In the genomic region with DNA sequence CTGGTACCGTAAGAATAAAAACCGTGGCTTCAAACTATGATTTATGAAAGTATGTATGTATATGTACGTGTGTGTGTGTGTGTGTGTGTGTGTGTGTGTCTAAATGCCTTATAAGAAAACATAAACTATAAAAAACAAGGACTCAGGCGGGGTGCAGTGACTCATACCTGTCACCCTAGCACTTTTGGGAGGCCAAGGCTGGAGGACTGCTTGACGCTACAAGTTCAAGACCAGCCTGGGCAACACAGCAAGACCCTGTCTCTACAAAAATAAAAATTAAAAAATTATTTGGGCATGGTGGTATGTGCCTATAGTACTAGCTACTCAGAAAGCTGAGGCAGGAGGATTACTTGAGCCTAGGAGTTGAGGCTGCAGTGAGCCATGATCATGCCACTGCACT, we compare ENCODE assay signal across 29 cellular contexts. TPM values are rescaled to one million over a fixed set of nuclear protein-coding genes. Genes with fewer than 3 reads are reported as not detected.
"Had no signal": no experiment of that assay in that cellular context is flagged by ENCODE, and none has a peak within 500 bp of the region (broad histone marks: within the 10 kb centered on the region; RNA-seq: fewer than 3 reads in every experiment).

No MANE protein-coding gene starts in this region.

- H3K4me3 ChIP-seq: stomach, suprapubic skin, testis, thoracic aorta, thyroid gland, tibial artery, tibial nerve, transverse colon, upper lobe of left lung, upper lobe of right lung, uterus, vagina had no signal

- H3K36me3 ChIP-seq: uterus had no signal

- H3K27ac Mint-ChIP-seq: stimulated activated effector memory CD8-positive, alpha-beta T cell treated with anti-CD3 and anti-CD28 coated beads, Interleukin-12 subunit alpha, Interleukin-12 subunit beta, amount 100 ng/mL, for 72 hours; stimulated activated memory B cell treated with anti-CD40 and anti-IgM and Interleukin-4, amounts not matched to agents 10 μg/mL and 1 μg/mL and 100 μg/mL, for 72 hours; stimulated activated naive B cell treated with anti-CD40 and anti-IgM and Interleukin-4, amounts not matched to agents 10 μg/mL and 1 μg/mL and 100 μg/mL, for 72 hours; stimulated activated naive CD8-positive, alpha-beta T cell treated with anti-CD3 and anti-CD28 coated beads, Interleukin-15, Interleukin-2, amounts not matched to agents 100 ng/mL and 50 ng/mL, for 24 hours; type B pancreatic cell had no signal

- H3K4me1 Mint-ChIP-seq: stimulated activated effector memory CD8-positive, alpha-beta T cell treated with anti-CD3 and anti-CD28 coated beads, Interleukin-12 subunit alpha, Interleukin-12 subunit beta, amount 100 ng/mL, for 72 hours; stimulated activated memory B cell treated with anti-CD40 and anti-IgM and Interleukin-4, amounts not matched to agents 10 μg/mL and 1 μg/mL and 100 μg/mL, for 72 hours; stimulated activated naive B cell treated with anti-CD40 and anti-IgM and Interleukin-4, amounts not matched to agents 10 μg/mL and 1 μg/mL and 100 μg/mL, for 72 hours; stimulated activated naive CD8-positive, alpha-beta T cell treated with anti-CD3 and anti-CD28 coated beads, Interleukin-15, amount 100 ng/mL, for 72 hours had no signal

- DNase-seq: stimulated activated CD4-positive, alpha-beta T cell treated with anti-CD3 and anti-CD28 coated beads, Interleukin-2, amount 100 ng/mL, for 48 hours; stimulated activated CD4-positive, alpha-beta T cell treated with anti-CD3 and anti-CD28 coated beads, Interleukin-4, amount 100 ng/mL, for 1 hour; stimulated activated CD4-positive, alpha-beta T cell treated with anti-CD3 and anti-CD28 coated beads, Interleukin-4, amount 100 ng/mL, for 24 hours; stimulated activated CD4-positive, alpha-beta T cell treated with anti-CD3 and anti-CD28 coated beads, Interleukin-4, amount 100 ng/mL, for 4 hours; stimulated activated CD8-positive, alpha-beta memory T cell treated with anti-CD3 and anti-CD28 coated beads, Interleukin-4, amount 100 ng/mL, for 48 hours; stimulated activated naive B cell treated with anti-CD40 and anti-IgM and Interleukin-4, amounts not matched to agents 10 μg/mL and 1 μg/mL and 100 μg/mL, for 72 hours; stimulated activated naive CD4-positive, alpha-beta T cell; stimulated activated naive CD4-positive, alpha-beta T cell treated with Interleukin-2 at 50 U/mL for 16 hours; stimulated activated naive CD8-positive, alpha-beta T cell treated with anti-CD3 and anti-CD28 coated beads, Interleukin-15, amount 100 ng/mL, for 72 hours; stimulated activated naive CD8-positive, alpha-beta T cell treated with anti-CD3 and anti-CD28 coated beads, Interleukin-15, Interleukin-2, amounts not matched to agents 100 U/mL and 50 U/mL, for 24 hours; stomach; substantia nigra; testis; thyroid gland; tibial artery; transverse colon; trophoblast cell; upper lobe of left lung; upper lobe of right lung; uterus had no signal

- H3K27me3 Mint-ChIP-seq: stimulated activated memory B cell treated with anti-CD40 and anti-IgM and Interleukin-4, amounts not matched to agents 10 μg/mL and 1 μg/mL and 100 μg/mL, for 72 hours; stimulated activated naive B cell treated with anti-CD40 and anti-IgM and Interleukin-4, amounts not matched to agents 10 μg/mL and 1 μg/mL and 100 μg/mL, for 72 hours; stimulated activated naive CD8-positive, alpha-beta T cell treated with anti-CD3 and anti-CD28 coated beads, Interleukin-15, amount 100 ng/mL, for 72 hours; stimulated activated naive CD8-positive, alpha-beta T cell treated with anti-CD3 and anti-CD28 coated beads, Interleukin-15, Interleukin-2, amounts not matched to agents 100 ng/mL and 50 ng/mL, for 24 hours; type B pancreatic cell had no signal

- FAIRE-seq: urothelium cell line had no signal

- H3K27ac ChIP-seq: stomach, suprapubic skin, testis, thoracic aorta, thyroid gland, tibial artery, tibial nerve, transverse colon, upper lobe of left lung, upper lobe of right lung, uterus, vagina had no signal

- H3K4me1 ChIP-seq: stomach, suprapubic skin, testis, thyroid gland, tibial artery, tibial nerve, upper lobe of left lung, upper lobe of right lung, uterus, vagina had no signal

- H3K9me3 Mint-ChIP-seq: stimulated activated effector memory CD8-positive, alpha-beta T cell treated with anti-CD3 and anti-CD28 coated beads, Interleukin-12 subunit alpha, Interleukin-12 subunit beta, amount 100 ng/mL, for 72 hours; stimulated activated memory B cell treated with anti-CD40 and anti-IgM and Interleukin-4, amounts not matched to agents 10 μg/mL and 1 μg/mL and 100 μg/mL, for 72 hours; stimulated activated naive B cell treated with anti-CD40 and anti-IgM and Interleukin-4, amounts not matched to agents 10 μg/mL and 1 μg/mL and 100 μg/mL, for 72 hours; stimulated activated naive CD8-positive, alpha-beta T cell treated with anti-CD3 and anti-CD28 coated beads, Interleukin-15, amount 100 ng/mL, for 72 hours; stimulated activated naive CD8-positive, alpha-beta T cell treated with anti-CD3 and anti-CD28 coated beads, Interleukin-15, Interleukin-2, amounts not matched to agents 100 ng/mL and 50 ng/mL, for 24 hours; type B pancreatic cell had no signal

- H3K4me3 Mint-ChIP-seq: stimulated activated effector memory CD8-positive, alpha-beta T cell treated with anti-CD3 and anti-CD28 coated beads, Interleukin-12 subunit alpha, Interleukin-12 subunit beta, amount 100 ng/mL, for 72 hours; stimulated activated memory B cell treated with anti-CD40 and anti-IgM and Interleukin-4, amounts not matched to agents 10 μg/mL and 1 μg/mL and 100 μg/mL, for 72 hours; stimulated activated naive B cell treated with anti-CD40 and anti-IgM and Interleukin-4, amounts not matched to agents 10 μg/mL and 1 μg/mL and 100 μg/mL, for 72 hours; stimulated activated naive CD8-positive, alpha-beta T cell treated with anti-CD3 and anti-CD28 coated beads, Interleukin-15, amount 100 ng/mL, for 72 hours; stimulated activated naive CD8-positive, alpha-beta T cell treated with anti-CD3 and anti-CD28 coated beads, Interleukin-15, Interleukin-2, amounts not matched to agents 100 ng/mL and 50 ng/mL, for 24 hours; type B pancreatic cell had no signal

- ATAC-seq: stimulated activated effector memory CD8-positive, alpha-beta T cell treated with anti-CD3 and anti-CD28 coated beads, Interleukin-12 subunit alpha, Interleukin-12 subunit beta, amount 100 ng/mL, for 72 hours; stimulated activated memory B cell treated with anti-CD40 and anti-IgM and Interleukin-4, amounts not matched to agents 10 μg/mL and 1 μg/mL and 100 μg/mL, for 72 hours; stimulated activated naive B cell treated with anti-CD40 and anti-IgM and Interleukin-4, amounts not matched to agents 10 μg/mL and 1 μg/mL and 100 μg/mL, for 72 hours; stimulated activated naive CD8-positive, alpha-beta T cell treated with anti-CD3 and anti-CD28 coated beads, Interleukin-15, amount 100 ng/mL, for 72 hours; stimulated activated naive CD8-positive, alpha-beta T cell treated with anti-CD3 and anti-CD28 coated beads, Interleukin-15, Interleukin-2, amounts not matched to agents 100 U/mL and 50 U/mL, for 24 hours; upper lobe of right lung had no signal

- H3K27me3 ChIP-seq: stomach, suprapubic skin, testis, thyroid gland, tibial artery, tibial nerve, transverse colon, upper lobe of left lung, upper lobe of right lung, uterus, vagina had no signal

- H3K9me3 ChIP-seq: stomach, suprapubic skin, testis, thoracic aorta, thyroid gland, tibial artery, tibial nerve, transverse colon, upper lobe of left lung, upper lobe of right lung, uterus, vagina had no signal

RNA-seq across cellular contexts. Expression of gene PIERCE2, which starts 29.2 kb away (rescaled TPM):
- total RNA-seq: vagina had no signal
